34 cellular contexts compared by ENCODE assay signal in genomic region chr18:44182363-44182762, GRCh38.
"Had no signal": no experiment of that assay in that cellular context is flagged by ENCODE, and none has a peak within 500 bp of the region (broad histone marks: within the 10 kb centered on the region; RNA-seq: fewer than 3 reads in every experiment).

No MANE protein-coding gene starts in this region.

- ATAC-seq: activated CD4-positive, alpha-beta T cell treated with anti-CD3 and anti-CD28 coated beads for 36 hours; activated CD4-positive, CD25-positive, alpha-beta regulatory T cell treated with anti-CD3 and anti-CD28 coated beads, Interleukin-2, amount 50 U/mL, for 24 hours; activated CD8-positive, alpha-beta T cell treated with anti-CD3 and anti-CD28 coated beads, Interleukin-2, amount 10 ng/mL, durations not matched to agents 7 days and 5 days; activated naive CD4-positive, alpha-beta T cell treated with anti-CD3 and anti-CD28 coated beads, Interleukin-2, amount 50 U/mL, for 72 hours; PC-3; WTC11 had no signal

- H3K27ac Mint-ChIP-seq: activated CD4-positive, alpha-beta T cell treated with anti-CD3 and anti-CD28 coated beads for 36 hours; activated CD4-positive, alpha-beta T cell treated with anti-CD3 and anti-CD28 coated beads, Interleukin-2, amount 10 ng/mL, durations not matched to agents 7 days and 5 days; activated CD8-positive, alpha-beta T cell treated with anti-CD3 and anti-CD28 coated beads, Interleukin-2, amount 10 ng/mL, durations not matched to agents 7 days and 5 days; activated naive CD4-positive, alpha-beta T cell treated with anti-CD3 and anti-CD28 coated beads for 36 hours; activated naive CD4-positive, alpha-beta T cell treated with anti-CD3 and anti-CD28 coated beads, Interleukin-2, amount 50 U/mL, for 72 hours; activated T-cell treated with anti-CD3 and anti-CD28 coated beads, Interleukin-2, amount 50 U/mL, for 24 hours; activated T-helper 2 cell treated with anti-CD3 and anti-CD28 coated beads, Interferon-gamma antibody, Interleukin-2, Interleukin-4, amounts not matched to agents 10 μg/mL and 5 μg/mL and 100 μg/mL, durations not matched to agents 14 hours and 24 hours and 36 hours; T-helper 1 cell treated with Interleukin-12 subunit alpha and Interleukin-12 subunit beta and Interleukin-4 antibody, amounts not matched to agents 30 μg/mL and 1 μg/mL, for 36 hours; T-helper 2 cell treated with Interferon-gamma antibody and Interleukin-4, amounts not matched to agents 5 μg/mL and 100 μg/mL, for 36 hours; WTC11 had no signal

- H3K36me3 Mint-ChIP-seq: activated naive CD4-positive, alpha-beta T cell treated with anti-CD3 and anti-CD28 coated beads, Interleukin-2, amount 50 U/mL, for 72 hours; WTC11 had no signal

- H3K4me3 Mint-ChIP-seq: activated CD4-positive, alpha-beta T cell treated with anti-CD3 and anti-CD28 coated beads for 36 hours; activated CD4-positive, alpha-beta T cell treated with anti-CD3 and anti-CD28 coated beads, Interleukin-2, amount 10 ng/mL, durations not matched to agents 7 days and 5 days; activated CD8-positive, alpha-beta T cell treated with anti-CD3 and anti-CD28 coated beads, Interleukin-2, amount 10 ng/mL, durations not matched to agents 7 days and 5 days; activated naive CD4-positive, alpha-beta T cell treated with anti-CD3 and anti-CD28 coated beads for 36 hours; activated T-cell treated with anti-CD3 and anti-CD28 coated beads, Interleukin-2, amount 50 U/mL, for 24 hours; T-helper 1 cell treated with Interleukin-12 subunit alpha and Interleukin-12 subunit beta and Interleukin-4 antibody, amounts not matched to agents 30 μg/mL and 1 μg/mL, for 36 hours; T-helper 2 cell treated with Interferon-gamma antibody and Interleukin-4, amounts not matched to agents 5 μg/mL and 100 μg/mL, for 36 hours; WTC11 had no signal

- H3K4me1 Mint-ChIP-seq: activated CD4-positive, alpha-beta T cell treated with anti-CD3 and anti-CD28 coated beads for 36 hours; activated CD4-positive, alpha-beta T cell treated with anti-CD3 and anti-CD28 coated beads, Interleukin-2, amount 10 ng/mL, durations not matched to agents 7 days and 5 days had no signal

- H3K9me3 Mint-ChIP-seq: activated CD4-positive, alpha-beta T cell treated with anti-CD3 and anti-CD28 coated beads, Interleukin-2, amount 10 ng/mL, durations not matched to agents 7 days and 5 days; activated naive CD4-positive, alpha-beta T cell treated with anti-CD3 and anti-CD28 coated beads for 36 hours; activated T-helper 2 cell treated with anti-CD3 and anti-CD28 coated beads, Interferon-gamma antibody, Interleukin-2, Interleukin-4, amounts not matched to agents 10 μg/mL and 5 μg/mL and 100 μg/mL, durations not matched to agents 14 hours and 24 hours and 36 hours; T-helper 1 cell treated with Interleukin-12 subunit alpha and Interleukin-12 subunit beta and Interleukin-4 antibody, amounts not matched to agents 30 μg/mL and 1 μg/mL, for 36 hours; T-helper 2 cell treated with Interferon-gamma antibody and Interleukin-4, amounts not matched to agents 5 μg/mL and 100 μg/mL, for 36 hours; WTC11 had no signal

- DNase-seq: activated CD4-positive, alpha-beta T cell treated with anti-CD3 and anti-CD28 coated beads for 36 hours; activated CD4-positive, alpha-beta T cell treated with anti-CD3 and anti-CD28 coated beads, Interleukin-2, amount 10 ng/mL, durations not matched to agents 7 days and 5 days; activated CD4-positive, alpha-beta T cell treated with anti-CD3 and anti-CD28 coated beads, Interleukin-2, amount 50 U/mL, for 48 hours; activated CD8-positive, alpha-beta T cell treated with anti-CD3 and anti-CD28 coated beads, Interleukin-2, amount 10 ng/mL, durations not matched to agents 7 days and 5 days; activated gamma-delta T cell; activated naive CD4-positive, alpha-beta T cell treated with anti-CD3 and anti-CD28 coated beads for 36 hours; activated T-cell treated with anti-CD3 and anti-CD28 coated beads, Interleukin-2, amount 50 U/mL, for 24 hours; anterior cingulate cortex; brain microvascular endothelial cell; central memory CD4-positive, alpha-beta T cell; Kasumi-1; KG1; MM.1S; MV-4-11; NCI-H1105; NCI-H1417 treated with DMSO at 0.1 percent for 48 hours; NCI-H187 treated with DMSO at 0.1 percent for 48 hours; NCI-H2171 treated with DMSO at 0.1 percent for 48 hours; NCI-H2227 treated with DMSO at 0.1 percent for 48 hours; NCI-H446; NCI-H524 treated with DMSO at 0.1 percent for 48 hours; NCI-H774; PC-3; Peyer's patch; RPMI8226; SHP77 treated with DMSO at 0.1 percent for 48 hours; SK-N-SH had no signal

- H3K27me3 Mint-ChIP-seq: activated CD4-positive, alpha-beta T cell treated with anti-CD3 and anti-CD28 coated beads for 36 hours; activated CD4-positive, alpha-beta T cell treated with anti-CD3 and anti-CD28 coated beads, Interleukin-2, amount 10 ng/mL, durations not matched to agents 7 days and 5 days; activated T-cell treated with anti-CD3 and anti-CD28 coated beads, Interleukin-2, amount 50 U/mL, for 24 hours had no signal

- H3K27ac ChIP-seq: brain microvascular endothelial cell, Peyer's patch, SJSA1 had no signal
